12 cellular contexts compared by ENCODE assay signal in the genomic region with DNA sequence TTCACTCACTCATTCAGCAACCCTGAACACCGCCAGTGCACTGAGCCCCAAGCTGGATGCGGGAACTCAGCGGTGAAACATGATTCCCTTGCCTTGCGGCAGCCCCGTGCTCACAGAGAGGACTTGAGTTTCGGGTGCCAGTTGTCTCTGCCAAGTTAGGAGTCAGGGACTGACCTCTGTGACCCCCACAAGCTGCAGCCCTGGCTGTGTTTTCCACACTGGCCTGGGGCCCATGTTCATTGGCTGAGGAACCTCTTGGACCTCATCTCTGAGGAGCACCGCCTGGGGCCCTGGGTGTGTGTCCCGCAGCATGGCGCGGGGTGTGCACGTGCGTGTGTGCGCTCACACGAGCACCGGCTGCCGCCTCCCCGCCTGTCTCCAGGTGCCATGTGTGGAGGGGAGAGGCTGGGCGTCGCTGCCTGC. TPM values are rescaled to one million over a fixed set of nuclear protein-coding genes. Genes with fewer than 3 reads are reported as not detected.
DNase-seq lines count a peak whose midpoint lies in the region; ATAC-seq, FAIRE-seq and TF ChIP-seq lines count a peak whose summit lies in the region.
"Had no signal": no experiment of that assay in that cellular context is flagged by ENCODE, and none has a peak within 500 bp of the region (broad histone marks: within the 10 kb centered on the region; RNA-seq: fewer than 3 reads in every experiment).

No MANE protein-coding gene starts in this region.

- no peaks in the 10 kb centered on the region for H3K27me3 ChIP-seq in ascending aorta
- H3K27me3 ChIP-seq in psoas muscle (ENCODE audit: insufficient read depth in 3 of 3, low read length in 2 of 3): no peaks in the 10 kb centered on the region
- H3K27me3 ChIP-seq: neural progenitor cell had no signal

- H3K9me3 ChIP-seq in ascending aorta (no peaks in the 10 kb centered on the region), psoas muscle (no peaks in the 10 kb centered on the region)

- intact Hi-C loops in ascending aorta (cut with DNase I) (loop anchor here (5.0 to 10.0 kb wide), 2 partner anchors 61 to 318 kb away; no protein-coding TSS in a partner anchor), left cardiac atrium (cut with DNase I) (no loop called here), psoas muscle (cut with DNase I) (no loop called here)

- ATAC-seq in left cardiac atrium (peak; percentile 37 to 67), psoas muscle (peak; percentile 65 to 82 (median 70)), HG03025 (IDR thresholded peaks at IDR 0.05; ENCODE audit: low FRiP score, unreplicated experiment) (no peak)

- peak; percentile 49 for DNase-seq in Ammon's horn (ENCODE audit: low spot score)
- DNase-seq in ascending aorta (ENCODE audit: low spot score in 2 of 2): no peak
- DNase-seq in left cardiac atrium: peak; percentile 81
- peak; percentile 74 to 94 for DNase-seq in psoas muscle
- DNase-seq in SKM-1 (lab: John Stamatoyannopoulos, UW; ENCODE audit: unreplicated experiment): no peak
- DNase-seq in DMS79 (lab: John Stamatoyannopoulos, UW): no peak
- no peak for DNase-seq in D721Med (ENCODE audit: insufficient read length, low spot score)
- DNase-seq: ACHN, GM23248, NCI-H526 had no signal

- H3K4me1 ChIP-seq in ascending aorta (peaks cover 46 to 65% of the 10 kb centered on the region in 2 donors), psoas muscle (peaks cover 73% of the 10 kb centered on the region)
- H3K4me1 ChIP-seq: neural progenitor cell had no signal

- WGBS in psoas muscle, 3 donors: 11 to 28% (median 14%) methylated on average over 19 of the region's 19 CpGs

- peaks cover 78 to 97% of the 10 kb centered on the region in 2 donors for H3K36me3 ChIP-seq in ascending aorta
- H3K36me3 ChIP-seq in psoas muscle (ENCODE audit: insufficient read depth in 1 of 2, low read depth in 1 of 2): peaks cover 4 to 82% of the 10 kb centered on the region in 2 donors
- H3K36me3 ChIP-seq: neural progenitor cell had no signal

- H3K4me3 ChIP-seq in ascending aorta: no peak overlapping the region
- H3K4me3 ChIP-seq in psoas muscle: peak overlapping the region; percentile 6
- H3K4me3 ChIP-seq: GM23248, neural progenitor cell had no signal

- TF ChIP-seq CTCF in ascending aorta (IDR thresholded peaks at IDR 0.05) (no peak), psoas muscle (IDR thresholded peaks at IDR 0.05) (no peak), D721Med (IDR thresholded peaks at IDR 0.05; ENCODE audit: insufficient read depth, missing control alignments) (no peak)

- FAIRE-seq in D721Med (lab: Jason Lieb, UNC): no peak

- H3K27ac ChIP-seq in ascending aorta (peak overlapping the region; percentile 79), psoas muscle (peak overlapping the region; percentile 80)
- H3K27ac ChIP-seq: neural progenitor cell had no signal

RNA-seq across cellular contexts. Expression of a gene that starts 31.0 kb away (rescaled TPM):
- total RNA-seq in ascending aorta (not detected), left cardiac atrium (under 1 TPM; 0.77 to 0.81 TPM), psoas muscle (under 1 TPM; 0.32 to 0.64 (median 0.52) TPM)
- under 1 TPM; 0.27 to 0.35 (median 0.34) TPM for polyA plus RNA-seq in psoas muscle

Comparison
In these comparisons a context has a peak if more than half of its experiments do, and no peak if none do; other contexts are left out.
1. DNase-seq: peak in Ammon's horn (single experiment), left cardiac atrium (single experiment) and psoas muscle (2 of 2); none in ascending aorta (0 of 2), SKM-1 (single experiment), DMS79 (single experiment) and D721Med (single experiment).